Comparison of ENCODE assay signal across 1 cellular context in genomic region chr20:4014031-4014474, GRCh38.
TF ChIP-seq lines count a peak whose summit lies in the region.

No MANE protein-coding gene starts in this region.

TF ChIP-seq in WTC11, 78 proteins besides CTCF, POLR2A, EP300 and RAD21 (continued from another document):
- no peak for TF ChIP-seq HMGXB4 (CRISPR knock-in tag; IDR thresholded peaks at IDR 0.05)
